Comparison of ENCODE assay signal across 1 cellular context in genomic region chr3:43729707-43730399, GRCh38.
TF ChIP-seq lines count a peak whose summit lies in the region.

No MANE protein-coding gene starts in this region.

TF ChIP-seq in SK-N-SH, 30 proteins besides CTCF, POLR2A, EP300 and RAD21:
- no peak for TF ChIP-seq PBX3 (IDR thresholded peaks at IDR 0.05)
- no peak for TF ChIP-seq USF2 (IDR thresholded peaks at IDR 0.05; ENCODE audit: borderline replicate concordance, low read depth, low read length)
- no peak for TF ChIP-seq GATA2 (CRISPR knock-in tag; IDR thresholded peaks at IDR 0.05)
- TF ChIP-seq EZH2phosphoT487 (IDR thresholded peaks at IDR 0.05; ENCODE audit: borderline replicate concordance, low read depth) = no peak
- TF ChIP-seq ELF1 (IDR thresholded peaks at IDR 0.05) = no peak
